ENCODE assay signal across 8 cellular contexts in genomic region chr9:138149672-138150656, GRCh38.
DNase-seq lines count a peak whose midpoint lies in the region; ATAC-seq and TF ChIP-seq lines count a peak whose summit lies in the region.
"Not testable (repeated sequence)": the region's sequence is repeated elsewhere in the genome, so short reads cannot be mapped to it uniquely, and the experiment has no call there.

No MANE protein-coding gene starts in this region.

- not testable (repeated sequence) for H3K9me3 ChIP-seq in ES-I3 (ENCODE audit: control insufficient read depth, insufficient read depth, low read length); vagina

- not testable (repeated sequence) for H3K4me1 ChIP-seq in ES-I3 (ENCODE audit: insufficient read depth, low read length); vagina

- peak overlapping the region; percentile 42 for H3K4me3 Mint-ChIP-seq in activated naive CD8-positive, alpha-beta T cell treated with anti-CD3 and anti-CD28 coated beads, Interleukin-2, amount 50 U/mL, for 24 hours

- not testable (repeated sequence) for H3K4me1 Mint-ChIP-seq in activated naive CD8-positive, alpha-beta T cell treated with anti-CD3 and anti-CD28 coated beads, Interleukin-2, amount 50 U/mL, for 24 hours

- TF ChIP-seq CTCF in retinal pigment epithelial cell (conservative IDR thresholded peaks at IDR 0.05; ENCODE audit: low read depth, low read length), result peak; percentile 23
- TF ChIP-seq CTCF in vagina (IDR thresholded peaks at IDR 0.05), result not testable (repeated sequence)

- not testable (repeated sequence) for H3K9me3 Mint-ChIP-seq in activated naive CD8-positive, alpha-beta T cell treated with anti-CD3 and anti-CD28 coated beads, Interleukin-2, amount 50 U/mL, for 24 hours

- peak overlapping the region; percentile 40; the same call in 1 of the 2 replicates for H3K9ac ChIP-seq in ES-I3 (ENCODE audit: low read depth, low read length)

- peaks cover 12% of the 10 kb centered on the region for H3K27me3 Mint-ChIP-seq in activated naive CD8-positive, alpha-beta T cell treated with anti-CD3 and anti-CD28 coated beads, Interleukin-2, amount 50 U/mL, for 24 hours

- not testable (repeated sequence) for H3K27ac ChIP-seq in vagina

- DNase-seq in NCI-H2029 (lab: John Stamatoyannopoulos, UW) (peak; percentile 18), left kidney (ENCODE audit: low read depth, low spot score) (peak; percentile 76), vagina (ENCODE audit: extremely low spot score in 2 of 2) (peak in 1 of 2 donors; percentile 32)
- DNase-seq in activated CD4-positive, alpha-beta T cell treated with anti-CD3 and anti-CD28 coated beads for 24 hours (ENCODE audit: low read depth in 2 of 2), result peak; percentile 3 to 5
- DNase-seq in activated naive CD8-positive, alpha-beta T cell treated with anti-CD3 and anti-CD28 coated beads, Interleukin-2, amount 50 U/mL, for 24 hours, result peak; percentile 14
- DNase-seq in retinal pigment epithelial cell (ENCODE audit: low read depth), result not testable (repeated sequence)

- H3K36me3 ChIP-seq in ES-I3 (ENCODE audit: insufficient read depth, low read length); vagina: not testable (repeated sequence)

- H3K4me3 ChIP-seq in retinal pigment epithelial cell (ENCODE audit: low read length), result peak overlapping the region; percentile 31
- peak overlapping the region; percentile 25 to 46 for H3K4me3 ChIP-seq in vagina

- TF ChIP-seq POLR2A in vagina (IDR thresholded peaks at IDR 0.05), result not testable (repeated sequence)

- intact Hi-C loops in vagina (cut with DNase I), result not testable (repeated sequence)

- H3K27me3 ChIP-seq in vagina, result not testable (repeated sequence)

- not testable (repeated sequence) for H3K27ac Mint-ChIP-seq in activated naive CD8-positive, alpha-beta T cell treated with anti-CD3 and anti-CD28 coated beads, Interleukin-2, amount 50 U/mL, for 24 hours

- not testable (repeated sequence) for ATAC-seq in activated naive CD8-positive, alpha-beta T cell treated with anti-CD3 and anti-CD28 coated beads, Interleukin-2, amount 50 U/mL, for 24 hours
- peak; percentile 66 for ATAC-seq in esophagus mucosa

- not testable (repeated sequence) for H3K36me3 Mint-ChIP-seq in activated naive CD8-positive, alpha-beta T cell treated with anti-CD3 and anti-CD28 coated beads, Interleukin-2, amount 50 U/mL, for 24 hours (ENCODE audit: low read depth)
